ENCODE assay signal across 18 cellular contexts in the genomic region with DNA sequence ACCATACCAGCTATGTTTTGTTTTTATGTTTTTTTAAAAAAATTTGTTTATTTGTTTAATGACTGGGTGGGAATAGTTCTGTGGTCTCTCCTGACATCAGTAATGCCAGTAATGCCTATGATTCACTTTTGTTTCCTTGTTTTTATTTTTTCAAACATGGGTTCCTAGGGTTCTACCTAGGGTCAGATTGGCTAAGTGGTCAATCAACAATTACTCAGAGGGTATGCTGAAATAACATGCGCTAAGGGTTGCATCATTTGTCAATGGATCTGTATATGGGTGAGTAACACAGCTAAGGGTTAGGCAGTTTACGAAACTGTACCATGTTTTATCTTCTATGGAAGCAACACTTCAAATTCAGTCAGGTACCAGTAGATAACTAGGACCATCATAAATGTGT.
DNase-seq lines count a peak whose midpoint lies in the region; ATAC-seq and TF ChIP-seq lines count a peak whose summit lies in the region.
"Had no signal": no experiment of that assay in that cellular context is flagged by ENCODE, and none has a peak within 500 bp of the region (broad histone marks: within the 10 kb centered on the region; RNA-seq: fewer than 3 reads in every experiment).

No MANE protein-coding gene starts in this region.

- H4K5ac ChIP-seq in IMR-90 (ENCODE audit: low read depth, low read length), result no peak overlapping the region

- TF ChIP-seq POLR2A in IMR-90 (IDR thresholded peaks at IDR 0.05; ENCODE audit: low read depth, low read length), result no peak

- TF ChIP-seq RAD21 in IMR-90 (IDR thresholded peaks at IDR 0.05; ENCODE audit: low read length), result no peak

- H3K27me3 Mint-ChIP-seq in WTC11 (ENCODE audit: low read depth), result no peaks in the 10 kb centered on the region
- peaks cover 0 to 1% of the 10 kb centered on the region in 2 donors for H3K27me3 Mint-ChIP-seq in CD4-positive, alpha-beta memory T cell
- H3K27me3 Mint-ChIP-seq: activated naive CD8-positive, alpha-beta T cell had no signal

- H3K9me3 ChIP-seq in IMR-90 (ENCODE audit: control insufficient read depth, insufficient read depth, low read length), result peaks cover 2% of the 10 kb centered on the region; the same call in 1 of the 2 replicates
- H3K9me3 ChIP-seq in CD4-positive, alpha-beta memory T cell (ENCODE audit: control insufficient read depth in 1 of 2, low read length in 2 of 2), result no peaks in the 10 kb centered on the region
- H3K9me3 ChIP-seq: gastrocnemius medialis, sigmoid colon had no signal

- ATAC-seq in IMR-90 (ENCODE audit: low read depth) (no peak), WTC11 (no peak), left cardiac atrium (no peak), GM18498 (IDR thresholded peaks at IDR 0.05; ENCODE audit: unreplicated experiment) (no peak)
- ATAC-seq: activated T-cell treated with anti-CD3 and anti-CD28 coated beads, Interleukin-2, amount 50 U/mL, for 4 hours; gastrocnemius medialis; left lobe of liver had no signal

- no peak overlapping the region for H4K91ac ChIP-seq in IMR-90 (ENCODE audit: insufficient read depth, low read depth, low read length)

- 0 out of 2 replicates have a peak overlapping the region, but pooled peaks have one; percentile 1 for H2BK120ac ChIP-seq in IMR-90 (ENCODE audit: low read depth, low read length)

- dilution Hi-C loops in IMR-90 (cut with HindIII; ENCODE audit: low sequenced_read_pairs, unreplicated experiment), result no loop called here

- H2BK20ac ChIP-seq in IMR-90 (ENCODE audit: low read depth, low read length), result no peak overlapping the region

- no peak overlapping the region for H2BK5ac ChIP-seq in IMR-90 (ENCODE audit: low read depth, low read length, poor library complexity, severe bottlenecking)

- CTCF ChIA-PET in IMR-90 (lab: Yijun Ruan, JAX) (interaction anchor here (1.0 kb wide), 1 partner anchor 13 kb away, joined by 3 read pairs; no protein-coding TSS in a partner anchor), WTC11 (lab: Charles Lee) (no interaction called here)
- CTCF ChIA-PET in CD4-positive, alpha-beta memory T cell (lab: Charles Lee; ENCODE audit: partially characterized antibody), result no interaction called here

- H2AK9ac ChIP-seq in IMR-90 (replicated peaks; ENCODE audit: low read depth, low read length, poor library complexity), result no peak overlapping the region

- H3K18ac ChIP-seq in IMR-90 (ENCODE audit: low read depth, low read length), result no peak overlapping the region; the same call in 1 of the 2 replicates

- peak; percentile 72 for DNase-seq in Caki2 (ENCODE audit: low read depth)
- no peak for DNase-seq in IMR-90
- no peak for DNase-seq in WTC11 (ENCODE audit: low spot score)
- DNase-seq in fibroblast of mammary gland (ENCODE audit: low read depth), result peak; percentile 96
- DNase-seq in left cardiac atrium, result no peak
- DNase-seq in retina, result no peak
- DNase-seq in CD4-positive, alpha-beta memory T cell, result no peak
- DNase-seq: activated CD4-positive, alpha-beta T cell treated with anti-CD3 and anti-CD28 coated beads, Interleukin-2, amount 50 U/mL, for 48 hours; activated T-cell treated with anti-CD3 and anti-CD28 coated beads, Interleukin-2, amount 50 U/mL, for 4 hours; gastrocnemius medialis; NCI-H1105; NCI-H748 treated with DMSO at 0.1 percent for 48 hours; occipital lobe; sigmoid colon had no signal

- H2AFZ ChIP-seq in IMR-90 (replicated peaks; ENCODE audit: low read length, poor library complexity), result no peak overlapping the region

- H3K4ac ChIP-seq in IMR-90 (ENCODE audit: low read depth, low read length), result no peak overlapping the region

- H3K9ac ChIP-seq in IMR-90 (ENCODE audit: low read depth, low read length), result no peak overlapping the region

- no peak overlapping the region for H3K4me3 Mint-ChIP-seq in WTC11
- H3K4me3 Mint-ChIP-seq in CD4-positive, alpha-beta memory T cell, result no peak overlapping the region
- H3K4me3 Mint-ChIP-seq: activated naive CD8-positive, alpha-beta T cell; activated T-cell treated with anti-CD3 and anti-CD28 coated beads, Interleukin-2, amount 50 U/mL, for 4 hours; IgD-negative memory B cell had no signal

- no peak overlapping the region for H3K27ac ChIP-seq in IMR-90 (ENCODE audit: insufficient read depth, low read length)
- H3K27ac ChIP-seq in CD4-positive, alpha-beta memory T cell (ENCODE audit: low read depth, low read length), result no peak overlapping the region
- H3K27ac ChIP-seq: gastrocnemius medialis, sigmoid colon had no signal

- H2BK15ac ChIP-seq in IMR-90 (ENCODE audit: low read depth, low read length), result no peak overlapping the region

- POLR2A ChIA-PET in IMR-90 (lab: Charles Lee; ENCODE audit: unreplicated experiment), result no interaction called here
- POLR2A ChIA-PET in WTC11 (lab: Charles Lee), result no interaction called here
- POLR2A ChIA-PET in CD4-positive, alpha-beta memory T cell (lab: Charles Lee; ENCODE audit: partially characterized antibody), result no interaction called here

- peaks cover 10% of the 10 kb centered on the region for H3K4me1 Mint-ChIP-seq in WTC11
- H3K4me1 Mint-ChIP-seq in CD4-positive, alpha-beta memory T cell, result peaks cover 0 to 1% (median 0%) of the 10 kb centered on the region in 4 donors

- no peaks in the 10 kb centered on the region for H4K20me1 ChIP-seq in IMR-90 (ENCODE audit: insufficient read depth, low read length)

- no TSS peak for BruUV-seq in IMR-90 (replicated peaks; lab: Mats Ljungman, UMichigan)

- H4K8ac ChIP-seq in IMR-90 (ENCODE audit: low read depth in 2 of 2, low read length in 2 of 2), result no peak overlapping the region

- H3K79me1 ChIP-seq in IMR-90 (ENCODE audit: low read depth in 1 of 2, low read length in 2 of 2), result no peaks in the 10 kb centered on the region

- H3K4me3 ChIP-seq in IMR-90 (ENCODE audit: insufficient read depth, low read depth, low read length), result no peak overlapping the region
- H3K4me3 ChIP-seq in fibroblast of mammary gland (ENCODE audit: control insufficient read depth, low read depth, low read length), result no peak overlapping the region
- no peak overlapping the region for H3K4me3 ChIP-seq in CD4-positive, alpha-beta memory T cell (ENCODE audit: low read length in 2 of 2)
- H3K4me3 ChIP-seq: gastrocnemius medialis, sigmoid colon had no signal

- no peak overlapping the region for H3K14ac ChIP-seq in IMR-90 (replicated peaks; ENCODE audit: low read depth, low read length)

- no peaks in the 10 kb centered on the region for H3K27me3 ChIP-seq in IMR-90 (ENCODE audit: control insufficient read depth, insufficient read depth, low read length)
- no peaks in the 10 kb centered on the region for H3K27me3 ChIP-seq in CD4-positive, alpha-beta memory T cell (ENCODE audit: insufficient read depth, low read length)
- H3K27me3 ChIP-seq: gastrocnemius medialis, sigmoid colon had no signal

- no CpG with 5 or more reads among the region's 2 CpGs for WGBS in IMR-90 (ENCODE audit: extremely low coverage in 2 of 2, insufficient read length in 1 of 2), 2 experiments

- no peaks in the 10 kb centered on the region; the same call in 1 of the 2 replicates for H3K4me1 ChIP-seq in IMR-90 (ENCODE audit: control insufficient read depth, insufficient read depth, low read length)
- peaks cover 2% of the 10 kb centered on the region for H3K4me1 ChIP-seq in CD4-positive, alpha-beta memory T cell (ENCODE audit: insufficient read depth, low read length)
- H3K4me1 ChIP-seq: gastrocnemius medialis, sigmoid colon had no signal

- intact Hi-C loops in IMR-90 (cut with micrococcal nuclease) (no loop called here), left cardiac atrium (cut with DNase I) (loop anchor here in 1 of 2 donors (5.0 kb wide), 1 partner anchor 52 kb away; no protein-coding TSS in a partner anchor)
- intact Hi-C loops in CD4-positive, alpha-beta memory T cell (cut with micrococcal nuclease), result no loop called here

- H3K27ac Mint-ChIP-seq in WTC11, result no peak overlapping the region
- no peak overlapping the region for H3K27ac Mint-ChIP-seq in CD4-positive, alpha-beta memory T cell
- H3K27ac Mint-ChIP-seq: activated naive CD8-positive, alpha-beta T cell had no signal

- H3K36me3 Mint-ChIP-seq in WTC11, result peaks cover 61% of the 10 kb centered on the region
- no peaks in the 10 kb centered on the region for H3K36me3 Mint-ChIP-seq in CD4-positive, alpha-beta memory T cell
- H3K36me3 Mint-ChIP-seq: IgD-negative memory B cell had no signal

- in situ Hi-C loops in Caki2 (cut with HindIII; ENCODE audit: low pct_unique_long_range_greater_than_20kb, low sequenced_read_pairs) (no loop called here), IMR-90 (cut with MboI; ENCODE audit: low sequenced_read_pairs) (no loop called here)

- peaks cover 77% of the 10 kb centered on the region for H3K9me3 Mint-ChIP-seq in WTC11
- peaks cover 0 to 19% (median 16%) of the 10 kb centered on the region in 8 donors for H3K9me3 Mint-ChIP-seq in CD4-positive, alpha-beta memory T cell

- TF ChIP-seq CTCF in IMR-90 (conservative IDR thresholded peaks at IDR 0.05; ENCODE audit: low read depth, low read length) (no peak), WTC11 (IDR thresholded peaks at IDR 0.05) (no peak), fibroblast of mammary gland (conservative IDR thresholded peaks at IDR 0.05; ENCODE audit: control insufficient read depth, insufficient read depth, low read depth, low read length) (no peak)

- H3K36me3 ChIP-seq in IMR-90 (ENCODE audit: control insufficient read depth, insufficient read depth, low read length), result no peaks in the 10 kb centered on the region
- no peaks in the 10 kb centered on the region for H3K36me3 ChIP-seq in CD4-positive, alpha-beta memory T cell (ENCODE audit: insufficient read depth, low read length)
- H3K36me3 ChIP-seq: gastrocnemius medialis, sigmoid colon had no signal

- H2AK5ac ChIP-seq in IMR-90 (ENCODE audit: low read depth, low read length), result peak overlapping the region; percentile 15; the same call in 1 of the 2 replicates

- H3K9me1 ChIP-seq in IMR-90 (ENCODE audit: insufficient read depth, low read length), result no peaks in the 10 kb centered on the region

- H3K4me2 ChIP-seq in IMR-90 (ENCODE audit: low read depth, low read length), result no peak overlapping the region

- H3K23ac ChIP-seq in IMR-90 (ENCODE audit: low read depth, low read length), result no peak overlapping the region

- no peak overlapping the region for H3K56ac ChIP-seq in IMR-90 (ENCODE audit: extremely low read depth, insufficient read depth, low read length)

TF ChIP-seq in IMR-90, 13 proteins besides CTCF, POLR2A, EP300 and RAD21 (continues in another document):
- TF ChIP-seq MAZ (IDR thresholded peaks at IDR 0.05; ENCODE audit: borderline replicate concordance, low read depth, low read length) (no peak), CEBPB (IDR thresholded peaks at IDR 0.05; ENCODE audit: low read depth, low read length) (peak; percentile 73), FOS (IDR thresholded peaks at IDR 0.05; ENCODE audit: low read depth, low read length) (no peak), MXI1 (IDR thresholded peaks at IDR 0.05; ENCODE audit: borderline replicate concordance, low read depth, low read length) (no peak)

TF ChIP-seq in WTC11, 78 proteins besides CTCF, POLR2A, EP300 and RAD21:
- TF ChIP-seq CREM (CRISPR knock-in tag; IDR thresholded peaks at IDR 0.05) (no peak), GABPB1 (CRISPR knock-in tag; IDR thresholded peaks at IDR 0.05) (peak; percentile 98)

Comparison
In these comparisons a context has a peak if more than half of its experiments do, and no peak if none do; other contexts are left out.
1. DNase-seq: peak in Caki2 (single experiment) and fibroblast of mammary gland (single experiment); none in IMR-90 (single experiment), WTC11 (single experiment), left cardiac atrium (single experiment), retina (single experiment) and CD4-positive, alpha-beta memory T cell (0 of 5).